In the genomic region with DNA sequence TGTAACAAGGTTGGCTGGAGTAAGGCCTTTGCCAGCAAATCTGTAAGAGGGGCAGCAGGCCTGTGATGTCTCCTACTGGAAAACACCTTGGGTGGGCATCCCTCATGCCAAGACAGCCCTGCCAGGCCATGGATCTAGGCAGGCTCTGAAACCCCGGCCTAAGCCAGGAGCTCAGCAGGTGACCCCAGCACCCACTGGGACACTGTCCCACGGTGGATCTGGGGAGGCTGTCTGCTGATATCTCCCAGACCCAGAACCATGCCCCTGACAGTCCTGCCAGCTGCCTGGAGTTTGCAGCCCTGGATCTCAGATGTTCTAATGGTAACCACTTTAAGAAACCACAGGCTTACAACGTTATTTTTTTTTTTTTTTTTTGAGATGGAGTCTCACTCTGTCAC, we compare ENCODE assay signal across 15 cellular contexts.
DNase-seq lines count a peak whose midpoint lies in the region; ATAC-seq and TF ChIP-seq lines count a peak whose summit lies in the region.
"Had no signal": no experiment of that assay in that cellular context is flagged by ENCODE, and none has a peak within 500 bp of the region (broad histone marks: within the 10 kb centered on the region; RNA-seq: fewer than 3 reads in every experiment).

No MANE protein-coding gene starts in this region.

- peaks cover 9% of the 10 kb centered on the region for H3K9me3 Mint-ChIP-seq in activated CD8-positive, alpha-beta T cell treated with anti-CD3 and anti-CD28 coated beads for 36 hours

- TF ChIP-seq RAD21 in SK-N-SH (IDR thresholded peaks at IDR 0.05; ENCODE audit: low read length) = no peak

- H3K9me2 ChIP-seq in SK-N-SH = no peaks in the 10 kb centered on the region

- no peaks in the 10 kb centered on the region for H3K4me1 ChIP-seq in upper lobe of right lung
- H3K4me1 ChIP-seq in SK-N-SH (ENCODE audit: control insufficient read depth in 1 of 2, insufficient read depth in 2 of 2, low read depth in 1 of 2, low read length in 1 of 2) = no peaks in the 10 kb centered on the region
- peaks cover 8 to 32% (median 20%) of the 10 kb centered on the region in 4 donors for H3K4me1 ChIP-seq in stomach
- H3K4me1 ChIP-seq: HAP-1 had no signal

- CTCF ChIA-PET in activated CD8-positive, alpha-beta T cell treated with anti-CD3 and anti-CD28 coated beads for 36 hours (lab: Charles Lee) = interaction anchor here (1.0 kb wide), 2 partner anchors 8 to 21 kb away, joined by 3 read pairs; no protein-coding TSS in a partner anchor
- CTCF ChIA-PET in SK-N-SH (lab: Yijun Ruan, JAX) = interaction anchor here (1.7 kb wide), 1 partner anchor 21 kb away, joined by 5 read pairs; no protein-coding TSS in a partner anchor

- H3K4me3 Mint-ChIP-seq in activated CD8-positive, alpha-beta T cell treated with anti-CD3 and anti-CD28 coated beads for 36 hours = no peak overlapping the region

- no peaks in the 10 kb centered on the region for H3K79me2 ChIP-seq in SK-N-SH (ENCODE audit: insufficient read depth)

- H3K36me3 Mint-ChIP-seq in activated CD8-positive, alpha-beta T cell treated with anti-CD3 and anti-CD28 coated beads for 36 hours (ENCODE audit: low read depth) = peaks cover 28% of the 10 kb centered on the region

- no peak for TF ChIP-seq EP300 in SK-N-SH (IDR thresholded peaks at IDR 0.05; ENCODE audit: borderline replicate concordance in 1 of 2, low read depth in 1 of 2, low read length in 1 of 2)
- TF ChIP-seq EP300 in stomach (IDR thresholded peaks at IDR 0.05) = no peak

- peaks cover 49% of the 10 kb centered on the region for H3K4me1 Mint-ChIP-seq in activated CD8-positive, alpha-beta T cell treated with anti-CD3 and anti-CD28 coated beads for 36 hours (ENCODE audit: low read depth)

- H4K20me1 ChIP-seq in SK-N-SH (ENCODE audit: insufficient read depth) = no peaks in the 10 kb centered on the region

- no peak overlapping the region for H3K27ac ChIP-seq in upper lobe of right lung
- no peak overlapping the region for H3K27ac ChIP-seq in SK-N-SH (ENCODE audit: low read depth in 2 of 2, low read length in 1 of 2)
- H3K27ac ChIP-seq in stomach = no peak overlapping the region

- intact Hi-C loops in Right ventricle myocardium superior (cut with DNase I) (no loop called here), left cardiac atrium (cut with DNase I) (no loop called here), upper lobe of right lung (cut with DNase I) (no loop called here), stomach (cut with DNase I; ENCODE audit: low total_unique reads) (no loop called here)
- intact Hi-C loops in activated CD8-positive, alpha-beta T cell treated with anti-CD3 and anti-CD28 coated beads for 36 hours (cut with micrococcal nuclease) = no loop called here

- no peaks in the 10 kb centered on the region for H3K27me3 Mint-ChIP-seq in activated CD8-positive, alpha-beta T cell treated with anti-CD3 and anti-CD28 coated beads for 36 hours

- no peaks in the 10 kb centered on the region for H3K27me3 ChIP-seq in upper lobe of right lung
- no peaks in the 10 kb centered on the region for H3K27me3 ChIP-seq in SK-N-SH (ENCODE audit: insufficient read depth)
- no peaks in the 10 kb centered on the region for H3K27me3 ChIP-seq in stomach

- DNase-seq in Right ventricle myocardium superior (no peak), left cardiac atrium (no peak), left lobe of liver (ENCODE audit: low spot score) (peak; percentile 40), upper lobe of right lung (no peak), SK-N-SH (no peak), stomach (no peak)
- DNase-seq in activated CD8-positive, alpha-beta T cell treated with anti-CD3 and anti-CD28 coated beads for 36 hours = no peak
- DNase-seq: C1 segment of cervical spinal cord, COR-L47, IMR-90, NCI-H524, OCI-M1, RPMI8226 had no signal

- POLR2A ChIA-PET in activated CD8-positive, alpha-beta T cell treated with anti-CD3 and anti-CD28 coated beads for 36 hours (lab: Charles Lee) = interaction anchor here (1.0 to 1.1 kb wide), 2 partner anchors 13 to 28 kb away, joined by 3 to 5 read pairs; no protein-coding TSS in a partner anchor
- POLR2A ChIA-PET in SK-N-SH (lab: Yijun Ruan, JAX) = no interaction called here

- no peak for TF ChIP-seq POLR2A in stomach (IDR thresholded peaks at IDR 0.05)

- H3K4me2 ChIP-seq in SK-N-SH = no peak overlapping the region

- WGBS in SK-N-SH (ENCODE audit: low lambda C conversion rate) = 54% methylated on average over 1 of the region's 3 CpGs
- WGBS in stomach, 5 donors = 58 to 82% (median 80%) methylated on average over 2 to 3 of the region's 3 CpGs

- peak overlapping the region; percentile 86 for H3K27ac Mint-ChIP-seq in activated CD8-positive, alpha-beta T cell treated with anti-CD3 and anti-CD28 coated beads for 36 hours

- H3K4me3 ChIP-seq in upper lobe of right lung (no peak overlapping the region), SK-N-SH (ENCODE audit: low read depth in 2 of 2, low read length in 1 of 2) (no peak overlapping the region), stomach (no peak overlapping the region)
- H3K4me3 ChIP-seq: HAP-1 had no signal

- no peaks in the 10 kb centered on the region for H3F3A ChIP-seq in SK-N-SH (replicated peaks; ENCODE audit: insufficient read depth)

- no peak for TF ChIP-seq CTCF in activated CD8-positive, alpha-beta T cell treated with anti-CD3 and anti-CD28 coated beads for 36 hours (IDR thresholded peaks at IDR 0.05)
- TF ChIP-seq CTCF in upper lobe of right lung (IDR thresholded peaks at IDR 0.05) (no peak), SK-N-SH (IDR thresholded peaks at IDR 0.05) (no peak), stomach (IDR thresholded peaks at IDR 0.05) (no peak)

- peaks cover 7% of the 10 kb centered on the region for H3K36me3 ChIP-seq in upper lobe of right lung
- peaks cover 0 to 2% of the 10 kb centered on the region in 2 experiments for H3K36me3 ChIP-seq in SK-N-SH (replicated peaks in 1 of 2; ENCODE audit: control insufficient read depth in 1 of 2, insufficient read depth in 2 of 2, low read length in 1 of 2)
- H3K36me3 ChIP-seq in stomach = peaks cover 18 to 36% (median 28%) of the 10 kb centered on the region in 4 donors

- H3K9me3 ChIP-seq in upper lobe of right lung = no peaks in the 10 kb centered on the region
- no peaks in the 10 kb centered on the region for H3K9me3 ChIP-seq in SK-N-SH
- no peaks in the 10 kb centered on the region for H3K9me3 ChIP-seq in stomach
- H3K9me3 ChIP-seq: HAP-1 had no signal

- H2AFZ ChIP-seq in SK-N-SH (ENCODE audit: low read depth) = no peak overlapping the region

- ATAC-seq in Right ventricle myocardium superior (ENCODE audit: poor library complexity) = peak; percentile 65
- ATAC-seq in left cardiac atrium = no peak
- no peak for ATAC-seq in activated CD8-positive, alpha-beta T cell treated with anti-CD3 and anti-CD28 coated beads for 36 hours
- ATAC-seq in left lobe of liver = no peak
- ATAC-seq in upper lobe of right lung = peak; percentile 4
- no peak for ATAC-seq in GM19455 (IDR thresholded peaks at IDR 0.05; ENCODE audit: unreplicated experiment)

- H3K9ac ChIP-seq in SK-N-SH = no peak overlapping the region

TF ChIP-seq in SK-N-SH, 30 proteins besides CTCF, POLR2A, EP300 and RAD21 (continues in another document):
- TF ChIP-seq NFIC (IDR thresholded peaks at IDR 0.05; ENCODE audit: borderline replicate concordance) = no peak
- TF ChIP-seq RFX5 (IDR thresholded peaks at IDR 0.05; ENCODE audit: low read length) = no peak
- TF ChIP-seq ZBTB33 (IDR thresholded peaks at IDR 0.05; ENCODE audit: borderline replicate concordance, low read depth) = no peak
- TF ChIP-seq TAF1 (IDR thresholded peaks at IDR 0.05; ENCODE audit: borderline replicate concordance, low read depth, low read length) = no peak
- no peak for TF ChIP-seq USF2 (IDR thresholded peaks at IDR 0.05; ENCODE audit: borderline replicate concordance, low read depth, low read length)
- TF ChIP-seq FOSL2 (IDR thresholded peaks at IDR 0.05; ENCODE audit: borderline replicate concordance, low read depth) = no peak
- TF ChIP-seq RXRA (IDR thresholded peaks at IDR 0.05; ENCODE audit: borderline replicate concordance, low read depth) = no peak
- TF ChIP-seq FOXM1 (IDR thresholded peaks at IDR 0.05; ENCODE audit: low read depth) = no peak
- no peak for TF ChIP-seq GATA2 (CRISPR knock-in tag; IDR thresholded peaks at IDR 0.05)
- TF ChIP-seq EZH2phosphoT487 (IDR thresholded peaks at IDR 0.05; ENCODE audit: borderline replicate concordance, low read depth) = no peak
- no peak for TF ChIP-seq POLR2AphosphoS5 (IDR thresholded peaks at IDR 0.05; ENCODE audit: low read depth, low read length)
- TF ChIP-seq NRF1 (IDR thresholded peaks at IDR 0.05; ENCODE audit: low read depth, low read length) = no peak
- TF ChIP-seq USF1 (IDR thresholded peaks at IDR 0.05; ENCODE audit: borderline replicate concordance, low read depth) = no peak

Comparison
In these comparisons a context has a peak if more than half of its experiments do, and no peak if none do; other contexts are left out.
1. ATAC-seq: peak in Right ventricle myocardium superior (single experiment) and upper lobe of right lung (single experiment); none in left cardiac atrium (0 of 2), activated CD8-positive, alpha-beta T cell treated with anti-CD3 and anti-CD28 coated beads for 36 hours (single experiment), left lobe of liver (single experiment) and GM19455 (single experiment).